In the genomic region with DNA sequence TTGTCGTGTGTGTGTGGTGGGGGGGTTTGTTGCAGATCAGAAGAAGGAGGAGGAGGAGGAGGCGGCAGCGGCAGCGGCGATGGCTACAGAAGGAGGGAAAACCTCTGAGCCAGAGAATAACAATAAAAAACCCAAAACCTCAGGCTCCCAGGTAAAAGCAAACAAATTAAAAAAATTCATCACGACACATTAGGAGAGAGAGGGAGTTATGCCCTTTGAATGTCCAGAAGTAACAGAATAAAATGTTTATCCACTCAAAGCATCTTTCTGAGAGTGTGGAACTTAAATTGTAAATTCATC, we compare ENCODE assay signal across 8 cellular contexts. TPM values are rescaled to one million over a fixed set of nuclear protein-coding genes. Genes with fewer than 3 reads are reported as not detected.
DNase-seq lines count a peak whose midpoint lies in the region; ATAC-seq and TF ChIP-seq lines count a peak whose summit lies in the region.

No MANE protein-coding gene starts in this region.

- no peaks in the 10 kb centered on the region for H3K9me3 Mint-ChIP-seq in T-helper 2 cell treated with Interferon-gamma antibody and Interleukin-4, amounts not matched to agents 5 μg/mL and 100 μg/mL, for 36 hours

- ATAC-seq in left lung = no peak

- H3K36me3 ChIP-seq in adrenal gland (replicated peaks in 1 of 2) (no peaks in the 10 kb centered on the region), left lung (no peaks in the 10 kb centered on the region)

- 2 to 5% (median 3%) methylated on average over 6 of the region's 6 CpGs for WGBS in adrenal gland, 4 donors

- peaks cover 0 to 29% of the 10 kb centered on the region in 2 donors for H3K4me1 ChIP-seq in adrenal gland (replicated peaks in 1 of 2)
- H3K4me1 ChIP-seq in left lung = peaks cover 7 to 47% of the 10 kb centered on the region in 2 donors

- TF ChIP-seq POLR2A in adrenal gland (IDR thresholded peaks at IDR 0.05) = no peak

- peak overlapping the region; percentile 49 to 100 (median 96) for H3K27ac ChIP-seq in adrenal gland
- peak overlapping the region; percentile 95 to 98 for H3K27ac ChIP-seq in left lung
- peak overlapping the region; percentile 81 for H3K27ac ChIP-seq in temporal lobe (ENCODE audit: low read depth, low read length)

- H3K4me3 ChIP-seq in adrenal gland = peak overlapping the region in 2 of 4 donors; percentile 77 to 93
- peak overlapping the region; percentile 50 to 82 for H3K4me3 ChIP-seq in left lung

- DNase-seq in T-helper 2 cell treated with Interferon-gamma antibody and Interleukin-4, amounts not matched to agents 5 μg/mL and 100 μg/mL, for 36 hours (ENCODE audit: low spot score) = no peak
- DNase-seq in T-helper 2 cell (no peak), adrenal gland (no peak), left lung (no peak), NCI-H2029 (lab: John Stamatoyannopoulos, UW) (no peak), middle frontal gyrus (ENCODE audit: extremely low spot score, low spot score) (no peak), NCI-H1417 treated with DMSO at 0.1 percent for 48 hours (lab: John Stamatoyannopoulos, UW) (no peak)

- H3K27me3 Mint-ChIP-seq in T-helper 2 cell treated with Interferon-gamma antibody and Interleukin-4, amounts not matched to agents 5 μg/mL and 100 μg/mL, for 36 hours (ENCODE audit: low read depth) = no peaks in the 10 kb centered on the region

- H3K27me3 ChIP-seq in adrenal gland = no peaks in the 10 kb centered on the region
- no peaks in the 10 kb centered on the region for H3K27me3 ChIP-seq in left lung

- H3K36me3 Mint-ChIP-seq in T-helper 2 cell treated with Interferon-gamma antibody and Interleukin-4, amounts not matched to agents 5 μg/mL and 100 μg/mL, for 36 hours (ENCODE audit: low read depth) = peaks cover 45% of the 10 kb centered on the region

- no peaks in the 10 kb centered on the region for H3K9me3 ChIP-seq in adrenal gland (replicated peaks in 1 of 3)
- H3K9me3 ChIP-seq in left lung = no peaks in the 10 kb centered on the region

- no peak for TF ChIP-seq CTCF in adrenal gland (IDR thresholded peaks at IDR 0.05)
- no peak for TF ChIP-seq CTCF in left lung (IDR thresholded peaks at IDR 0.05)

- peak overlapping the region; percentile 100 for H3K4me3 Mint-ChIP-seq in T-helper 2 cell treated with Interferon-gamma antibody and Interleukin-4, amounts not matched to agents 5 μg/mL and 100 μg/mL, for 36 hours

- intact Hi-C loops in adrenal gland (cut with DNase I) = no loop called here
- intact Hi-C loops in left lung (cut with DNase I) = no loop called here

- peak overlapping the region; percentile 98 for H3K27ac Mint-ChIP-seq in T-helper 2 cell treated with Interferon-gamma antibody and Interleukin-4, amounts not matched to agents 5 μg/mL and 100 μg/mL, for 36 hours

- peaks cover 48% of the 10 kb centered on the region for H3K4me1 Mint-ChIP-seq in T-helper 2 cell treated with Interferon-gamma antibody and Interleukin-4, amounts not matched to agents 5 μg/mL and 100 μg/mL, for 36 hours (ENCODE audit: low read depth)

RNA-seq across cellular contexts. Expression of gene SP4, which starts 0.7 kb away (rescaled TPM):
- total RNA-seq in adrenal gland = 10 to 100 TPM in 1 of 8 donors, 1 to 10 TPM in 7; 3.3 to 11.2 (median 6.4) TPM
- 1 to 10 TPM; 1.8 to 4.0 (median 2.0) TPM for polyA plus RNA-seq in adrenal gland
- 1 to 10 TPM; 4.3 to 5.6 TPM for total RNA-seq in left lung
- 59.0 TPM for total RNA-seq in temporal lobe
